Comparison of ENCODE assay signal across 12 cellular contexts in genomic region chr2:3462493-3463104, GRCh38. TPM values are rescaled to one million over a fixed set of nuclear protein-coding genes. Genes with fewer than 3 reads are reported as not detected.
DNase-seq lines count a peak whose midpoint lies in the region; ATAC-seq and TF ChIP-seq lines count a peak whose summit lies in the region.
"Had no signal": no experiment of that assay in that cellular context is flagged by ENCODE, and none has a peak within 500 bp of the region (broad histone marks: within the 10 kb centered on the region; RNA-seq: fewer than 3 reads in every experiment).

No MANE protein-coding gene starts in this region.

- peak overlapping the region in 7 of 11 experiments; percentile 0 to 64 (median 42); a peak in 10 of 22 replicates for H3K27ac ChIP-seq in BLaER1 treated with 17β-estradiol and CSF1 and Interleukin-3, amounts not matched to agents 10 nM and 100 nM
- no peak overlapping the region for H3K27ac ChIP-seq in smooth muscle cell (ENCODE audit: low read depth)
- H3K27ac ChIP-seq: colonic mucosa had no signal

- no peak overlapping the region for H3K4me3 ChIP-seq in BLaER1 treated with 17β-estradiol and CSF1 and Interleukin-3, amounts not matched to agents 10 nM and 100 nM
- no peak overlapping the region for H3K4me3 ChIP-seq in smooth muscle cell
- H3K4me3 ChIP-seq: colonic mucosa had no signal

- H3K36me3 Mint-ChIP-seq in IgD-negative memory B cell, result peaks cover 4% of the 10 kb centered on the region

- H3K4me3 Mint-ChIP-seq in IgD-negative memory B cell, result peak overlapping the region in 1 of 4 donors; percentile 66
- H3K4me3 Mint-ChIP-seq: activated naive CD8-positive, alpha-beta T cell had no signal

- peaks cover 8 to 54% (median 40%) of the 10 kb centered on the region in 11 experiments; a peak in 21 of 22 replicates for H3K36me3 ChIP-seq in BLaER1 treated with 17β-estradiol and CSF1 and Interleukin-3, amounts not matched to agents 10 nM and 100 nM
- H3K36me3 ChIP-seq in smooth muscle cell (ENCODE audit: low read depth), result no peaks in the 10 kb centered on the region
- H3K36me3 ChIP-seq: colonic mucosa had no signal

- peak overlapping the region in 2 of 3 donors; percentile 86 to 97 for H3K27ac Mint-ChIP-seq in IgD-negative memory B cell
- H3K27ac Mint-ChIP-seq: activated naive CD8-positive, alpha-beta T cell had no signal

- peaks cover 20 to 71% (median 64%) of the 10 kb centered on the region in 10 experiments for H3K4me1 ChIP-seq in BLaER1 treated with 17β-estradiol and CSF1 and Interleukin-3, amounts not matched to agents 10 nM and 100 nM
- no peaks in the 10 kb centered on the region for H3K4me1 ChIP-seq in smooth muscle cell (ENCODE audit: low read depth)
- H3K4me1 ChIP-seq: colonic mucosa had no signal

- no peaks in the 10 kb centered on the region for H3K9me3 ChIP-seq in BLaER1 treated with 17β-estradiol and CSF1 and Interleukin-3, amounts not matched to agents 10 nM and 100 nM (replicated peaks in 1 of 11)
- H3K9me3 ChIP-seq in smooth muscle cell (replicated peaks; ENCODE audit: low read depth), result no peaks in the 10 kb centered on the region
- H3K9me3 ChIP-seq: colonic mucosa had no signal

- no peaks in the 10 kb centered on the region for H3K9me3 Mint-ChIP-seq in IgD-negative memory B cell

- H3K9ac ChIP-seq in BLaER1 treated with 17β-estradiol and CSF1 and Interleukin-3, amounts not matched to agents 10 nM and 100 nM, result peak overlapping the region in 7 of 11 experiments; percentile 8 to 47 (median 32); a peak in 11 of 22 replicates
- H3K9ac ChIP-seq in smooth muscle cell (ENCODE audit: low read depth), result no peak overlapping the region

- H3F3A ChIP-seq in smooth muscle cell (ENCODE audit: low read depth), result no peaks in the 10 kb centered on the region

- DNase-seq in left kidney (ENCODE audit: low read depth, low spot score) (peak; percentile 77), AG08395 (ENCODE audit: low spot score) (no peak), smooth muscle cell (lab: John Stamatoyannopoulos, UW; ENCODE audit: unreplicated experiment) (no peak), NCI-H187 (lab: John Stamatoyannopoulos, UW) (no peak), T-helper 9 cell (no peak)
- DNase-seq: activated CD8-positive, alpha-beta memory T cell treated with anti-CD3 and anti-CD28 coated beads for 24 hours; colonic mucosa; NK-92 treated with Interleukin-12 subunit alpha and Interleukin-12 subunit beta, amount 100 ng/mL, for 24 hours had no signal

- ATAC-seq in GM19035 (IDR thresholded peaks at IDR 0.05; ENCODE audit: unreplicated experiment), result peak; percentile 2

- peak overlapping the region; percentile 18 to 98 (median 83); a peak in 20 of 22 replicates for H3K4me2 ChIP-seq in BLaER1 treated with 17β-estradiol and CSF1 and Interleukin-3, amounts not matched to agents 10 nM and 100 nM
- no peak overlapping the region for H3K4me2 ChIP-seq in smooth muscle cell

- WGBS in smooth muscle cell (ENCODE audit: low lambda C conversion rate), result 82% methylated on average over 10 of the region's 10 CpGs

- peaks cover 9 to 12% (median 11%) of the 10 kb centered on the region in 3 donors for H3K4me1 Mint-ChIP-seq in IgD-negative memory B cell

- peaks cover 17 to 42% (median 25%) of the 10 kb centered on the region in 11 experiments; a peak in 19 of 22 replicates for H3K27me3 ChIP-seq in BLaER1 treated with 17β-estradiol and CSF1 and Interleukin-3, amounts not matched to agents 10 nM and 100 nM
- no peaks in the 10 kb centered on the region for H3K27me3 ChIP-seq in smooth muscle cell (ENCODE audit: low read depth)
- H3K27me3 ChIP-seq: colonic mucosa had no signal

- H3K27me3 Mint-ChIP-seq in IgD-negative memory B cell, result no peaks in the 10 kb centered on the region
- H3K27me3 Mint-ChIP-seq: activated naive CD8-positive, alpha-beta T cell had no signal

- no peaks in the 10 kb centered on the region for H3K79me2 ChIP-seq in smooth muscle cell (ENCODE audit: low read depth)

- no peak for TF ChIP-seq CTCF in smooth muscle cell (IDR thresholded peaks at IDR 0.05; ENCODE audit: borderline replicate concordance, insufficient read depth, poor library complexity, severe bottlenecking)

- peaks cover 11 to 60% (median 34%) of the 10 kb centered on the region in 11 experiments; a peak in 20 of 22 replicates for H4K20me1 ChIP-seq in BLaER1 treated with 17β-estradiol and CSF1 and Interleukin-3, amounts not matched to agents 10 nM and 100 nM
- H4K20me1 ChIP-seq in smooth muscle cell (ENCODE audit: low read depth), result peaks cover 5% of the 10 kb centered on the region

- no peak overlapping the region for H2AFZ ChIP-seq in smooth muscle cell (ENCODE audit: low read depth)

RNA-seq across cellular contexts. Expression of gene ADI1, which starts 56.7 kb away (rescaled TPM):
- polyA plus RNA-seq in IgD-negative memory B cell, result 38.2 TPM
- 19.0 and 27.3 TPM in 2 replicates for total RNA-seq in smooth muscle cell
- 30.9 and 35.0 TPM in 2 replicates for polyA plus RNA-seq in smooth muscle cell
